ENCODE assay signal across 24 cellular contexts in the genomic region with DNA sequence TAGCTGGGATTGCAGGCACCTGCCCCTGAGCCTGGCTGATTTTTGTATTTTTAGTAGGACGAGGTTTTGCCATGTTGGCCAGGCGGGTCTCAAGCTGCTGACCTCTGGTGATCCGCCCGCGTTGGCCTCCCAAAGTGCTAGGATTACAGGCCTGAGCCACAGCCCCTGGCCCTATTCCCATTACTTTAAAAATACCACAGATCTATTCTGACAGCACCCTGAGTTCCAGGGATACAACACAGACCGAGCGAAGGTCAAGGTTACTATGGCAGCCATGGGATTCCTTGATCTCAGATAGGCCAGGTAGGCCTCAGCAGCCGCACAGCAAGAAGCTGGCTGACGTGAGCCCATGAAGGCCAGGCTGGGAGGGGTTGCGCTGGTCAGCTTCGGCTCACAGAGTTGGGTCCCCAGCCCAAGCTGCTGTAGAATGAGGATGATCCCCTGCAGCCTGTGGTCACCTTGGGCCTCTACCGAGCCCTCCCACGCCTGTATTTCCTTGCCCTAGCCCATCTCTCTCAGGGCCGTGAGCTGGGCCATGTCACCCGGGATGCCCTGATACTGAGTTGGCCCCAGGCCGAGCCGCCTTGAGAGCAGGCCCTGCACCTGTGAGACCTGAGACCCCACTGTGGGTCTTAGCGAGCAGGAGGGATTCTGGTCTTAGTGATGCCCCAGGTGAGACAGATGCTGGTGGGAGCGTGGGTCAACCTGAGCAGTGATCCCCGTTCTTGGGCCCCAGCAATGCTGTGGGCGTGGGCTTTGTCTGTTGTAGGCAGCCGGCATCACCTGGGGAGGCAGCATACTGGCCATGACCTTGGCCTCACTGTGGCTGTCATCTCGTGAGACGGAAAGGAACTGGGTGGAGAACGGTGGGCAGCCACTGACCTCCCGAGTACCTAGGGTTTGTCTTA. TPM values are rescaled to one million over a fixed set of nuclear protein-coding genes. Genes with fewer than 3 reads are reported as not detected.
DNase-seq lines count a peak whose midpoint lies in the region; ATAC-seq, FAIRE-seq and TF ChIP-seq lines count a peak whose summit lies in the region.
"Had no signal": no experiment of that assay in that cellular context is flagged by ENCODE, and none has a peak within 500 bp of the region (broad histone marks: within the 10 kb centered on the region; RNA-seq: fewer than 3 reads in every experiment).

No MANE protein-coding gene starts in this region.

- TF ChIP-seq POLR2A in HepG2 (IDR thresholded peaks at IDR 0.05; ENCODE audit: insufficient read depth in 1 of 2, low read depth in 2 of 2, low read length in 2 of 2): no peak
- no peak for TF ChIP-seq POLR2A in right lobe of liver (IDR thresholded peaks at IDR 0.05)

- TF ChIP-seq CTCF in HepG2 (CRISPR knock-in tag; IDR thresholded peaks at IDR 0.05) (no peak), right lobe of liver (IDR thresholded peaks at IDR 0.05) (no peak), psoas muscle (IDR thresholded peaks at IDR 0.05) (no peak)

- H3K9me3 Mint-ChIP-seq in activated naive CD8-positive, alpha-beta T cell treated with anti-CD3 and anti-CD28 coated beads for 36 hours: no peaks in the 10 kb centered on the region
- H3K9me3 Mint-ChIP-seq: CD4-positive, alpha-beta T cell had no signal

- FAIRE-seq in HepG2 (lab: Jason Lieb, UNC): no peak
- FAIRE-seq: A549, GM12878, H1 had no signal

- POLR2A ChIA-PET in HepG2 (lab: Yijun Ruan, JAX): interaction anchor here (0.8 to 0.9 kb wide), 2 partner anchors 15 to 19 kb away, joined by 3 to 4 read pairs; no protein-coding TSS in a partner anchor

- no peak overlapping the region for H3K4me3 Mint-ChIP-seq in activated naive CD8-positive, alpha-beta T cell treated with anti-CD3 and anti-CD28 coated beads for 36 hours
- H3K4me3 Mint-ChIP-seq: CD4-positive, alpha-beta T cell had no signal

- H3K4me3 ChIP-seq in HepG2 (replicated peaks in 1 of 3; ENCODE audit: insufficient read depth in 1 of 3, low read depth in 2 of 3, low read length in 3 of 3): no peak overlapping the region
- no peak overlapping the region for H3K4me3 ChIP-seq in right lobe of liver
- no peak overlapping the region for H3K4me3 ChIP-seq in psoas muscle
- H3K4me3 ChIP-seq: A549, BLaER1, GM12878, SJSA1 had no signal

- H3K27ac ChIP-seq in HepG2 (ENCODE audit: extremely low read length, insufficient read depth, low read length): no peak overlapping the region
- H3K27ac ChIP-seq in right lobe of liver: no peak overlapping the region
- H3K27ac ChIP-seq in psoas muscle: peak overlapping the region; percentile 61
- H3K27ac ChIP-seq: A549, BLaER1, SJSA1 had no signal

- no peaks in the 10 kb centered on the region for H3K9me3 ChIP-seq in HepG2 (ENCODE audit: low read length)
- no peaks in the 10 kb centered on the region for H3K9me3 ChIP-seq in right lobe of liver
- H3K9me3 ChIP-seq in psoas muscle: no peaks in the 10 kb centered on the region
- H3K9me3 ChIP-seq: A549, BLaER1, SJSA1 had no signal

- H3K79me2 ChIP-seq in HepG2 (ENCODE audit: insufficient read depth, low read length): no peaks in the 10 kb centered on the region

- no TSS peak for BruUV-seq in HepG2 (replicated peaks; lab: Mats Ljungman, UMichigan)

- no peak overlapping the region for H3K27ac Mint-ChIP-seq in activated naive CD8-positive, alpha-beta T cell treated with anti-CD3 and anti-CD28 coated beads for 36 hours
- H3K27ac Mint-ChIP-seq: CD4-positive, alpha-beta T cell had no signal

- CTCF ChIA-PET in HepG2 (lab: Yijun Ruan, JAX; ENCODE audit: low intra/inter-chr PET ratio, low total read pairs): no interaction called here

- intact Hi-C loops in HepG2 (cut with micrococcal nuclease; ENCODE audit: unreplicated experiment) (no loop called here), right lobe of liver (cut with DNase I) (loop anchor here in 1 of 2 donors (10.0 kb wide), 1 partner anchor 149 kb away; no protein-coding TSS in a partner anchor), psoas muscle (cut with DNase I) (no loop called here)

- peaks cover 6 to 20% of the 10 kb centered on the region in 2 experiments; a peak in 4 of 5 replicates for H3K36me3 ChIP-seq in HepG2 (replicated peaks in 1 of 2; ENCODE audit: control insufficient read depth in 1 of 2, insufficient read depth in 2 of 2, low read length in 2 of 2)
- H3K36me3 ChIP-seq in right lobe of liver: peaks cover 0 to 8% (median 2%) of the 10 kb centered on the region in 4 donors
- H3K36me3 ChIP-seq in psoas muscle (ENCODE audit: insufficient read depth in 1 of 2, low read depth in 1 of 2): peaks cover 0 to 44% of the 10 kb centered on the region in 2 donors
- H3K36me3 ChIP-seq: BLaER1 had no signal

- WGBS in HepG2 (ENCODE audit: low lambda C conversion rate): 88% methylated on average over 21 of the region's 26 CpGs
- WGBS in right lobe of liver (ENCODE audit: insufficient coverage, low coverage, low lambda C conversion rate, missing lambda C conversion rate): 78% methylated on average over 4 of the region's 26 CpGs
- WGBS in psoas muscle, 3 donors: 66 to 82% (median 69%) methylated on average over 26 of the region's 26 CpGs

- H3K9ac ChIP-seq in HepG2 (ENCODE audit: insufficient read depth, low read depth, low read length): no peak overlapping the region
- H3K9ac ChIP-seq: BLaER1 had no signal

- H4K20me1 ChIP-seq in HepG2 (ENCODE audit: insufficient read depth, low read length): no peaks in the 10 kb centered on the region
- H4K20me1 ChIP-seq: BLaER1 had no signal

- in situ Hi-C loops in HepG2 (cut with HindIII; ENCODE audit: extremely low pct_ligation_motif_present, low pct_unique_long_range_greater_than_20kb): no loop called here

- H3K4me1 Mint-ChIP-seq in activated naive CD8-positive, alpha-beta T cell treated with anti-CD3 and anti-CD28 coated beads for 36 hours: no peaks in the 10 kb centered on the region

- no peak for TF ChIP-seq RAD21 in HepG2 (CRISPR knock-in tag; IDR thresholded peaks at IDR 0.05)

- H3K4me2 ChIP-seq in HepG2 (ENCODE audit: low read depth, low read length): no peak overlapping the region
- H3K4me2 ChIP-seq: A549, BLaER1 had no signal

- no peaks in the 10 kb centered on the region for H3K36me3 Mint-ChIP-seq in activated naive CD8-positive, alpha-beta T cell treated with anti-CD3 and anti-CD28 coated beads for 36 hours

- ATAC-seq in HepG2 (no peak; the same call in 2 of the 3 replicates), right lobe of liver (no peak), psoas muscle (peak; percentile 60 to 89 (median 84)), HG03342 (IDR thresholded peaks at IDR 0.05; ENCODE audit: unreplicated experiment) (no peak), GM19023 (IDR thresholded peaks at IDR 0.05; ENCODE audit: unreplicated experiment) (no peak), GM19351 (IDR thresholded peaks at IDR 0.05; ENCODE audit: unreplicated experiment) (no peak)
- ATAC-seq: A549, GM12878, Panc1 had no signal

- no peaks in the 10 kb centered on the region; a peak in 1 of 5 replicates for H3K27me3 ChIP-seq in HepG2 (ENCODE audit: control insufficient read depth in 1 of 2, insufficient read depth in 2 of 2, low read length in 2 of 2)
- H3K27me3 ChIP-seq in right lobe of liver: no peaks in the 10 kb centered on the region
- H3K27me3 ChIP-seq in psoas muscle (ENCODE audit: insufficient read depth in 3 of 3, low read length in 2 of 3): no peaks in the 10 kb centered on the region
- H3K27me3 ChIP-seq: BLaER1, SJSA1 had no signal

- no peaks in the 10 kb centered on the region for H3K27me3 Mint-ChIP-seq in activated naive CD8-positive, alpha-beta T cell treated with anti-CD3 and anti-CD28 coated beads for 36 hours
- H3K27me3 Mint-ChIP-seq: CD4-positive, alpha-beta T cell had no signal

- no peak overlapping the region for H2AFZ ChIP-seq in HepG2 (ENCODE audit: low read length)

- DNase-seq in HepG2 (ENCODE audit: low spot score) (no peak), right lobe of liver (no peak), iPS-NIHi7 (ENCODE audit: extremely low spot score) (peak; percentile 6), psoas muscle (peak; percentile 19 to 41)
- DNase-seq in activated naive CD8-positive, alpha-beta T cell treated with anti-CD3 and anti-CD28 coated beads for 36 hours: no peak
- DNase-seq: CD4-positive, alpha-beta T cell; COR-L47; DND-41; Kasumi-1; NCI-H1694; NCI-H2081; NCI-H2171; NCI-H345; NCI-H524 treated with DMSO at 0.1 percent for 48 hours; NCI-H82 had no signal

- no peaks in the 10 kb centered on the region for H3K4me1 ChIP-seq in HepG2 (ENCODE audit: insufficient read depth, low read length)
- no peaks in the 10 kb centered on the region for H3K4me1 ChIP-seq in right lobe of liver
- no peaks in the 10 kb centered on the region for H3K4me1 ChIP-seq in psoas muscle
- H3K4me1 ChIP-seq: SJSA1 had no signal

- TF ChIP-seq EP300 in HepG2 (IDR thresholded peaks at IDR 0.05; ENCODE audit: low read depth in 2 of 2, low read length in 2 of 2) (no peak), HepG2 (CRISPR knock-in tag; IDR thresholded peaks at IDR 0.05; ENCODE audit: borderline replicate concordance) (no peak)

RNA-seq across cellular contexts. Expression of a gene that starts 16.9 kb away (rescaled TPM):
- total RNA-seq in HepG2 (2016; rRNA removed; fragmentation: Illumina TruSeq; extraction: Trizol): 38.7 and 42.8 TPM in 2 replicates
- 8.0 and 9.3 TPM in 2 replicates for total RNA-seq in HepG2 (2016; cell fraction: cytosol; rRNA removed; fragmentation: Illumina TruSeq; extraction: Trizol; ENCODE audit: low read depth)
- total RNA-seq in HepG2 (2016; cell fraction: insoluble cytoplasmic fraction; rRNA removed; fragmentation: Illumina TruSeq; extraction: Trizol): 36.5 and 38.8 TPM in 2 replicates
- 12.8 and 13.4 TPM in 2 replicates for total RNA-seq in HepG2 (2016; cell fraction: membrane; rRNA removed; fragmentation: Illumina TruSeq; extraction: Trizol)
- 57.4 and 57.5 TPM in 2 replicates for total RNA-seq in HepG2 (2016; cell fraction: nucleus; rRNA removed; fragmentation: Illumina TruSeq; extraction: Trizol)
- 38.6 and 44.0 TPM in 2 replicates for polyA plus RNA-seq in HepG2 (2011; rRNA removed)
- 16.4 and 18.9 TPM in 2 replicates for polyA plus RNA-seq in HepG2 (2011; cell fraction: cytosol; rRNA removed)
- 134 and 171 TPM in 2 replicates for polyA plus RNA-seq in HepG2 (2011; cell fraction: nucleus; rRNA removed)
- 28.2 and 46.6 TPM in 2 replicates for polyA plus RNA-seq in HepG2 (2012)
- 1.4 and 2.0 TPM in 2 replicates for polyA plus RNA-seq in HepG2 (2016; cell fraction: cytosol; fragmentation: Illumina TruSeq; extraction: Trizol; ENCODE audit: low read depth)
- polyA plus RNA-seq in HepG2 (2016; cell fraction: insoluble cytoplasmic fraction; fragmentation: Illumina TruSeq; extraction: Trizol; ENCODE audit: low read depth): 23.5 and 27.4 TPM in 2 replicates
- 3.4 and 3.7 TPM in 2 replicates for polyA plus RNA-seq in HepG2 (2016; cell fraction: membrane; fragmentation: Illumina TruSeq; extraction: Trizol; ENCODE audit: low read depth)
- 77.8 and 79.2 TPM in 2 replicates for polyA plus RNA-seq in HepG2 (2016; cell fraction: nucleus; fragmentation: Illumina TruSeq; extraction: Trizol; ENCODE audit: insufficient read depth, low read depth)
- polyA minus RNA-seq in HepG2 (2011; rRNA and poly(A)+ RNA removed; ENCODE audit: low replicate concordance): 133 and 148 TPM in 2 replicates
- polyA minus RNA-seq in HepG2 (2011; cell fraction: cytosol; rRNA and poly(A)+ RNA removed): 36.1 and 37.6 TPM in 2 replicates
- polyA minus RNA-seq in HepG2 (2011; cell fraction: nucleus; rRNA and poly(A)+ RNA removed): 108 and 132 TPM in 2 replicates
- 10 to 100 TPM; 59.1 to 87.7 (median 73.0) TPM for total RNA-seq in right lobe of liver
- 10 to 100 TPM; 33.7 to 42.0 (median 35.4) TPM for total RNA-seq in psoas muscle
- polyA plus RNA-seq in psoas muscle: 10 to 100 TPM; 10.2 to 26.9 (median 15.8) TPM
- 100 to 1,000 TPM; 109 TPM for total RNA-seq in activated naive CD8-positive, alpha-beta T cell treated with anti-CD3 and anti-CD28 coated beads for 36 hours

RNA-seq across cellular contexts. Expression of a gene that starts 23.6 kb away (rescaled TPM):
- 3.1 and 8.7 TPM in 2 replicates for total RNA-seq in HepG2 (2016; rRNA removed; fragmentation: Illumina TruSeq; extraction: Trizol)
- total RNA-seq in HepG2 (2016; cell fraction: cytosol; rRNA removed; fragmentation: Illumina TruSeq; extraction: Trizol; ENCODE audit: low read depth): 3.2 and 3.4 TPM in 2 replicates
- 3.5 and 11.2 TPM in 2 replicates for total RNA-seq in HepG2 (2016; cell fraction: insoluble cytoplasmic fraction; rRNA removed; fragmentation: Illumina TruSeq; extraction: Trizol)
- total RNA-seq in HepG2 (2016; cell fraction: membrane; rRNA removed; fragmentation: Illumina TruSeq; extraction: Trizol): 3.1 and 3.2 TPM in 2 replicates
- 12.9 and 13.6 TPM in 2 replicates for total RNA-seq in HepG2 (2016; cell fraction: nucleus; rRNA removed; fragmentation: Illumina TruSeq; extraction: Trizol)
- 13.2 and 21.1 TPM in 2 replicates for polyA plus RNA-seq in HepG2 (2011; rRNA removed)
- polyA plus RNA-seq in HepG2 (2011; cell fraction: cytosol; rRNA removed): 5.5 and 7.6 TPM in 2 replicates
- 121 and 146 TPM in 2 replicates for polyA plus RNA-seq in HepG2 (2011; cell fraction: nucleus; rRNA removed)
- polyA plus RNA-seq in HepG2 (2012): 7.0 and 18.5 TPM in 2 replicates
- 0.73 and 1.0 TPM in 2 replicates for polyA plus RNA-seq in HepG2 (2016; cell fraction: cytosol; fragmentation: Illumina TruSeq; extraction: Trizol; ENCODE audit: low read depth)
- 2.8 and 4.4 TPM in 2 replicates for polyA plus RNA-seq in HepG2 (2016; cell fraction: insoluble cytoplasmic fraction; fragmentation: Illumina TruSeq; extraction: Trizol; ENCODE audit: low read depth)
- 1.4 and 2.3 TPM in 2 replicates for polyA plus RNA-seq in HepG2 (2016; cell fraction: membrane; fragmentation: Illumina TruSeq; extraction: Trizol; ENCODE audit: low read depth)
- 29.5 and 32.2 TPM in 2 replicates for polyA plus RNA-seq in HepG2 (2016; cell fraction: nucleus; fragmentation: Illumina TruSeq; extraction: Trizol; ENCODE audit: insufficient read depth, low read depth)
- polyA minus RNA-seq in HepG2 (2011; rRNA and poly(A)+ RNA removed; ENCODE audit: low replicate concordance): 7.7 and 20.5 TPM in 2 replicates
- polyA minus RNA-seq in HepG2 (2011; cell fraction: cytosol; rRNA and poly(A)+ RNA removed): 5.6 and 11.8 TPM in 2 replicates
- polyA minus RNA-seq in HepG2 (2011; cell fraction: nucleus; rRNA and poly(A)+ RNA removed): 22.4 and 23.0 TPM in 2 replicates
- total RNA-seq in right lobe of liver: 1 to 10 TPM; 5.8 to 9.8 (median 6.5) TPM
- 1 to 10 TPM; 3.2 to 5.1 (median 3.8) TPM for total RNA-seq in psoas muscle
- 1 to 10 TPM; 2.2 to 3.2 (median 2.2) TPM for polyA plus RNA-seq in psoas muscle
- 1 to 10 TPM; 1.7 to 2.3 TPM for total RNA-seq in activated naive CD8-positive, alpha-beta T cell treated with anti-CD3 and anti-CD28 coated beads for 36 hours

RNA-seq across cellular contexts. Expression of a gene that starts 23.6 kb away (rescaled TPM):
- total RNA-seq in HepG2 (2016; rRNA removed; fragmentation: Illumina TruSeq; extraction: Trizol): 5.5 and 12.2 TPM in 2 replicates
- total RNA-seq in HepG2 (2016; cell fraction: cytosol; rRNA removed; fragmentation: Illumina TruSeq; extraction: Trizol; ENCODE audit: low read depth): 4.0 and 6.2 TPM in 2 replicates
- total RNA-seq in HepG2 (2016; cell fraction: insoluble cytoplasmic fraction; rRNA removed; fragmentation: Illumina TruSeq; extraction: Trizol): 4.5 and 13.3 TPM in 2 replicates
- 6.1 and 6.4 TPM in 2 replicates for total RNA-seq in HepG2 (2016; cell fraction: membrane; rRNA removed; fragmentation: Illumina TruSeq; extraction: Trizol)
- 18.5 and 23.9 TPM in 2 replicates for total RNA-seq in HepG2 (2016; cell fraction: nucleus; rRNA removed; fragmentation: Illumina TruSeq; extraction: Trizol)
- 17.6 and 23.9 TPM in 2 replicates for polyA plus RNA-seq in HepG2 (2011; rRNA removed)
- polyA plus RNA-seq in HepG2 (2011; cell fraction: cytosol; rRNA removed): 13.7 and 17.1 TPM in 2 replicates
- polyA plus RNA-seq in HepG2 (2011; cell fraction: nucleus; rRNA removed): 145 and 163 TPM in 2 replicates
- polyA plus RNA-seq in HepG2 (2012): 21.6 and 30.9 TPM in 2 replicates
- polyA plus RNA-seq in HepG2 (2016; cell fraction: cytosol; fragmentation: Illumina TruSeq; extraction: Trizol; ENCODE audit: low read depth): 3.7 and 4.2 TPM in 2 replicates
- polyA plus RNA-seq in HepG2 (2016; cell fraction: insoluble cytoplasmic fraction; fragmentation: Illumina TruSeq; extraction: Trizol; ENCODE audit: low read depth): 7.1 and 11.5 TPM in 2 replicates
- polyA plus RNA-seq in HepG2 (2016; cell fraction: membrane; fragmentation: Illumina TruSeq; extraction: Trizol; ENCODE audit: low read depth): 7.0 and 7.3 TPM in 2 replicates
- 81.4 and 86.8 TPM in 2 replicates for polyA plus RNA-seq in HepG2 (2016; cell fraction: nucleus; fragmentation: Illumina TruSeq; extraction: Trizol; ENCODE audit: insufficient read depth, low read depth)
- 15.4 and 23.1 TPM in 2 replicates for polyA minus RNA-seq in HepG2 (2011; rRNA and poly(A)+ RNA removed; ENCODE audit: low replicate concordance)
- polyA minus RNA-seq in HepG2 (2011; cell fraction: cytosol; rRNA and poly(A)+ RNA removed): 15.4 and 18.7 TPM in 2 replicates
- 34.1 and 36.2 TPM in 2 replicates for polyA minus RNA-seq in HepG2 (2011; cell fraction: nucleus; rRNA and poly(A)+ RNA removed)
- 10 to 100 TPM in 5 of 6 experiments, 1 to 10 TPM in 1; 9.7 to 23.5 (median 15.7) TPM for total RNA-seq in right lobe of liver
- 10 to 100 TPM in 3 of 4 donors, 1 to 10 TPM in 1; 4.9 to 16.6 (median 13.0) TPM for total RNA-seq in psoas muscle
- 1 to 10 TPM; 4.7 to 5.6 (median 4.8) TPM for polyA plus RNA-seq in psoas muscle
- 1 to 10 TPM; 7.0 to 8.2 TPM for total RNA-seq in activated naive CD8-positive, alpha-beta T cell treated with anti-CD3 and anti-CD28 coated beads for 36 hours

Comparison
In these comparisons a context has a peak if more than half of its experiments do, and no peak if none do; other contexts are left out.
1. ATAC-seq: peak in psoas muscle (4 of 4); none in HepG2 (single experiment), right lobe of liver (0 of 4), HG03342 (single experiment), GM19023 (single experiment) and GM19351 (single experiment).
2. DNase-seq: peak in iPS-NIHi7 (single experiment) and psoas muscle (2 of 2); none in HepG2 (single experiment), right lobe of liver (0 of 3) and activated naive CD8-positive, alpha-beta T cell treated with anti-CD3 and anti-CD28 coated beads for 36 hours (single experiment).